ENCODE assay signal across 8 cellular contexts in the genomic region with DNA sequence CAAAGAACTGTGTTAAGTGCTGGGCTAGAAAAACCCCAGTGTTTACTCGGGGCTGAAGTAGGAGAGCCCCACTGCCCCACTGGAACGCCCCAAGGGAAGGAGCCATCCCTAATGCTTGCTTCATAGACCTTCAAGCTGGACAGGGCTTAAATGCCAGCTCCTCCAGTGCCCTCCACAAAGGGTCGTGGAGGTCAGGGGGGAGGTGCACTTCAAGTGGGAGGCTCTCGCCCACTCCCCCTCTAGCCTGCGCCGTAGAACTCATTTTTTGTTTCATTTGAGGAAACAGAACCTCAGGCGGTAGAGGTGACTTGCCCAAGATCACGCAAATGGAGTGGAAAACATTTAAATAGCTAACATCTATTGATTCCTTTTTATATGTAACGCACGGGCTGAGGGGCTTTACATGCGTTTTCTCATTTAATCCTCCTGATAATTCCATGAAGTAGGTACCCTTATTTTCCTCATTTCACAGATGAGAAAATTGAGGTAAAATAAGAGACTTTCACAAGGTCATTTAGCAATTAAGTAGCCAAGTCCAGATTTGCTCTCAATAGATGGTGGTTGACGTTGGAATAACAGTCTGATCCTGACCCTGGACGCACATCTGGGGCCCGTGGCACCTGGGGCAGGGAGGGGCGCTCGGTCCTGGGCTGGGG. TPM values are rescaled to one million over a fixed set of nuclear protein-coding genes. Genes with fewer than 3 reads are reported as not detected.
DNase-seq lines count a peak whose midpoint lies in the region; ATAC-seq, FAIRE-seq and TF ChIP-seq lines count a peak whose summit lies in the region.

No MANE protein-coding gene starts in this region.

- peak overlapping the region; percentile 81 for H2AFZ ChIP-seq in keratinocyte (ENCODE audit: control insufficient read depth, low read length)

- H3K4me3 ChIP-seq in keratinocyte (ENCODE audit: control insufficient read depth in 2 of 3, extremely low read depth in 1 of 3, insufficient read depth in 2 of 3, low read depth in 1 of 3, low read length in 3 of 3): peak overlapping the region; percentile 78 to 93 (median 87)
- H3K4me3 ChIP-seq in thoracic aorta: peak overlapping the region; percentile 90

- peaks cover 2 to 12% of the 10 kb centered on the region in 2 donors for H3K36me3 Mint-ChIP-seq in activated T-cell treated with anti-CD3 and anti-CD28 coated beads, Interleukin-2, amount 50 U/mL, for 72 hours (ENCODE audit: insufficient read depth in 2 of 2)

- dilution Hi-C loops in keratinocyte (cut with MboI; ENCODE audit: extremely low pct_ligation_motif_present, low sequenced_read_pairs): no loop called here

- peak overlapping the region; percentile 76 to 93 for H3K4me3 Mint-ChIP-seq in activated T-cell treated with anti-CD3 and anti-CD28 coated beads, Interleukin-2, amount 50 U/mL, for 72 hours

- H3K27me3 ChIP-seq in keratinocyte (ENCODE audit: control insufficient read depth, extremely low read depth, insufficient read depth, low read length) (no peaks in the 10 kb centered on the region), thoracic aorta (replicated peaks; ENCODE audit: insufficient read depth) (no peaks in the 10 kb centered on the region)

- H3K9me3 ChIP-seq in keratinocyte (ENCODE audit: control insufficient read depth, low read depth, low read length) (no peaks in the 10 kb centered on the region), thoracic aorta (no peaks in the 10 kb centered on the region)

- H3K9me1 ChIP-seq in keratinocyte (ENCODE audit: control insufficient read depth, extremely low read depth, insufficient read depth, low read length): peaks cover 3% of the 10 kb centered on the region

- H3K27ac ChIP-seq in keratinocyte (ENCODE audit: control insufficient read depth, insufficient read depth, low read length) (no peak overlapping the region), thoracic aorta (no peak overlapping the region)

- no peaks in the 10 kb centered on the region for H3K9me3 Mint-ChIP-seq in activated T-cell treated with anti-CD3 and anti-CD28 coated beads, Interleukin-2, amount 50 U/mL, for 72 hours

- TF ChIP-seq CTCF in keratinocyte (optimal IDR thresholded peaks at IDR 0.05 in 1 of 3, IDR thresholded peaks at IDR 0.05 in 1 of 3, conservative IDR thresholded peaks at IDR 0.05 in 1 of 3; ENCODE audit: extremely low read depth in 1 of 3, insufficient read depth in 2 of 3, low read length in 3 of 3): no peak
- no peak for TF ChIP-seq CTCF in thoracic aorta (IDR thresholded peaks at IDR 0.05)

- H4K20me1 ChIP-seq in keratinocyte (ENCODE audit: control insufficient read depth, extremely low read depth, insufficient read depth, low read length): no peaks in the 10 kb centered on the region

- H3K4me1 Mint-ChIP-seq in activated T-cell treated with anti-CD3 and anti-CD28 coated beads, Interleukin-2, amount 50 U/mL, for 72 hours (ENCODE audit: low read depth): peaks cover 46% of the 10 kb centered on the region

- no peak overlapping the region for H3K27ac Mint-ChIP-seq in activated T-cell treated with anti-CD3 and anti-CD28 coated beads, Interleukin-2, amount 50 U/mL, for 72 hours

- DNase-seq in activated CD8-positive, alpha-beta memory T cell treated with anti-CD3 and anti-CD28 coated beads for 24 hours: peak; percentile 61
- DNase-seq in activated CD8-positive, alpha-beta memory T cell treated with anti-CD3 and anti-CD28 coated beads, Interleukin-2, amount 50 U/mL, for 4 hours: no peak
- DNase-seq in activated T-cell treated with anti-CD3 and anti-CD28 coated beads, Interleukin-2, amount 50 U/mL, for 72 hours: peak in 1 of 2 donors; percentile 2
- no peak for DNase-seq in keratinocyte (ENCODE audit: low read depth, low spot score)
- DNase-seq in thoracic aorta (ENCODE audit: low spot score): no peak
- no peak for DNase-seq in COLO829 (ENCODE audit: low spot score)
- DNase-seq in midbrain (lab: John Stamatoyannopoulos, UW): no peak

- H3K9ac ChIP-seq in keratinocyte (ENCODE audit: control insufficient read depth, extremely low read depth, insufficient read depth, low read length): no peak overlapping the region

- H3K36me3 ChIP-seq in keratinocyte (ENCODE audit: control insufficient read depth in 2 of 2, extremely low read depth in 1 of 2, insufficient read depth in 2 of 2, low read length in 2 of 2) (peaks cover 3 to 9% of the 10 kb centered on the region in 2 experiments), thoracic aorta (no peaks in the 10 kb centered on the region)

- peaks cover 35% of the 10 kb centered on the region for H3K79me2 ChIP-seq in keratinocyte (ENCODE audit: control insufficient read depth, insufficient read depth, low read length)

- no peak for ATAC-seq in activated T-cell treated with anti-CD3 and anti-CD28 coated beads, Interleukin-2, amount 50 U/mL, for 72 hours (replicated peaks in 1 of 2)
- no peak for ATAC-seq in thoracic aorta (ENCODE audit: insufficient number of reproducible peaks, low FRiP score, low read depth)
- no peak for ATAC-seq in GM21526 (IDR thresholded peaks at IDR 0.05; ENCODE audit: low FRiP score, unreplicated experiment)

- peak overlapping the region; percentile 69 for H3K4me2 ChIP-seq in keratinocyte (ENCODE audit: control insufficient read depth, extremely low read depth, insufficient read depth, low read depth, low read length)

- peaks cover 16% of the 10 kb centered on the region for H3K4me1 ChIP-seq in keratinocyte (ENCODE audit: control insufficient read depth, extremely low read depth, insufficient read depth, low read length)
- peaks cover 7 to 15% of the 10 kb centered on the region in 2 donors for H3K4me1 ChIP-seq in thoracic aorta (ENCODE audit: control insufficient read depth in 1 of 2, low read depth in 2 of 2)

- H3K27me3 Mint-ChIP-seq in activated T-cell treated with anti-CD3 and anti-CD28 coated beads, Interleukin-2, amount 50 U/mL, for 72 hours (ENCODE audit: low read depth): no peaks in the 10 kb centered on the region

- no peak for FAIRE-seq in keratinocyte (lab: Jason Lieb, UNC)

RNA-seq across cellular contexts. Expression of gene ZDHHC13, which starts 0.5 kb away (rescaled TPM):
- 10 to 100 TPM; 25.1 to 26.3 TPM for total RNA-seq in activated T-cell treated with anti-CD3 and anti-CD28 coated beads, Interleukin-2, amount 50 U/mL, for 72 hours
- polyA plus RNA-seq in keratinocyte: 14.6 to 24.1 TPM (median 18.2 TPM) in 3 replicates
- polyA plus RNA-seq in keratinocyte (2011; ENCODE audit: low read depth): 24.1 TPM
- 5.8 and 15.7 TPM in 2 replicates for polyA plus RNA-seq in keratinocyte (2011; cell fraction: cytosol; rRNA removed)
- polyA plus RNA-seq in keratinocyte (2011; cell fraction: nucleus; rRNA removed): 22.5 and 28.9 TPM in 2 replicates
- polyA plus RNA-seq in keratinocyte (2012; ENCODE audit: low replicate concordance): 10.0 and 19.6 TPM in 2 replicates
- 12.7 to 27.2 TPM (median 21.2 TPM) in 3 replicates for polyA minus RNA-seq in keratinocyte
- polyA minus RNA-seq in keratinocyte (2011; cell fraction: cytosol; rRNA and poly(A)+ RNA removed): 12.5 TPM
- polyA minus RNA-seq in keratinocyte (2011; cell fraction: nucleus; rRNA and poly(A)+ RNA removed): 14.5 and 29.9 TPM in 2 replicates
- total RNA-seq in thoracic aorta: 10 to 100 TPM; 11.9 to 12.6 TPM

RNA-seq across cellular contexts. Expression of gene MRGPRX2, which starts 55.9 kb away (rescaled TPM):
- under 1 TPM in 1 of 2 donors, not detected in 1; 0.16 TPM for total RNA-seq in activated T-cell treated with anti-CD3 and anti-CD28 coated beads, Interleukin-2, amount 50 U/mL, for 72 hours
- polyA plus RNA-seq in keratinocyte: not detected in 3 replicates
- polyA plus RNA-seq in keratinocyte (2011; ENCODE audit: low read depth): not detected
- polyA plus RNA-seq in keratinocyte (2011; cell fraction: cytosol; rRNA removed): not detected in 2 replicates
- not detected in 2 replicates for polyA plus RNA-seq in keratinocyte (2011; cell fraction: nucleus; rRNA removed)
- polyA plus RNA-seq in keratinocyte (2012; ENCODE audit: low replicate concordance): not detected in 2 replicates
- not detected in 3 replicates for polyA minus RNA-seq in keratinocyte
- not detected for polyA minus RNA-seq in keratinocyte (2011; cell fraction: cytosol; rRNA and poly(A)+ RNA removed)
- polyA minus RNA-seq in keratinocyte (2011; cell fraction: nucleus; rRNA and poly(A)+ RNA removed): not detected in 2 replicates
- under 1 TPM in 1 of 2 donors, not detected in 1; 0.27 TPM for total RNA-seq in thoracic aorta
